ENCODE assay signal across 32 cellular contexts in genomic region chr3:99483841-99484240, GRCh38.
"Had no signal": no experiment of that assay in that cellular context is flagged by ENCODE, and none has a peak within 500 bp of the region (broad histone marks: within the 10 kb centered on the region; RNA-seq: fewer than 3 reads in every experiment).

No MANE protein-coding gene starts in this region.

- H3K27ac ChIP-seq: adrenal gland, breast epithelium, cardiac muscle cell, coronary artery, dorsolateral prefrontal cortex, epithelial cell of prostate, esophagus squamous epithelium, gastroesophageal sphincter, heart right ventricle, hepatocyte, VCaP had no signal

- H3K79me2 ChIP-seq: hepatocyte had no signal

- H3K36me3 ChIP-seq: adrenal gland, breast epithelium, cardiac muscle cell, esophagus squamous epithelium, gastroesophageal sphincter, heart right ventricle had no signal

- H3K4me2 ChIP-seq: hepatocyte had no signal

- H2AFZ ChIP-seq: hepatocyte had no signal

- H3K27me3 ChIP-seq: adrenal gland, breast epithelium, cardiac muscle cell, esophagus squamous epithelium, gastroesophageal sphincter, heart right ventricle, hepatocyte had no signal

- H3K9me3 ChIP-seq: adrenal gland had no signal

- ATAC-seq: activated CD8-positive, alpha-beta T cell treated with anti-CD3 and anti-CD28 coated beads for 36 hours; activated naive CD8-positive, alpha-beta T cell treated with anti-CD3 and anti-CD28 coated beads, Interleukin-2, amount 50 U/mL, for 24 hours; activated T-cell treated with anti-CD3 and anti-CD28 coated beads, Interleukin-2, amount 50 U/mL, for 4 hours; activated T-helper 17 cell treated with anti-CD3 and anti-CD28 coated beads, Interleukin-2, amount 50 U/mL, for 72 hours; gastroesophageal sphincter; heart right ventricle; T-helper 17 cell; WTC11 had no signal

- H3K4me3 ChIP-seq: adrenal gland, breast epithelium, cardiac muscle cell, coronary artery, dorsolateral prefrontal cortex, esophagus squamous epithelium, gastroesophageal sphincter, heart right ventricle, hepatocyte had no signal

- H3K4me1 ChIP-seq: adrenal gland, breast epithelium, esophagus squamous epithelium, gastroesophageal sphincter had no signal

- DNase-seq: activated CD4-positive, alpha-beta T cell treated with anti-CD3 and anti-CD28 coated beads for 1 hour; activated CD4-positive, alpha-beta T cell treated with anti-CD3 and anti-CD28 coated beads for 4 hours; activated CD4-positive, alpha-beta T cell treated with anti-CD3 and anti-CD28 coated beads, Interleukin-2, amount 10 ng/mL, durations not matched to agents 7 days and 5 days; activated CD4-positive, alpha-beta T cell treated with anti-CD3 and anti-CD28 coated beads, Interleukin-2, amount 50 U/mL, for 48 hours; activated CD8-positive, alpha-beta memory T cell treated with anti-CD3 and anti-CD28 coated beads for 24 hours; activated CD8-positive, alpha-beta T cell treated with anti-CD3 and anti-CD28 coated beads for 36 hours; activated effector memory CD4-positive, alpha-beta T cell treated with Interleukin-2 at 50 U/mL for 16 hours; activated gamma-delta T cell treated with Interleukin-2 at 50 U/mL for 16 hours; activated naive CD4-positive, alpha-beta T cell treated with anti-CD3 and anti-CD28 coated beads for 36 hours; activated naive CD8-positive, alpha-beta T cell treated with anti-CD3 and anti-CD28 coated beads for 36 hours; activated naive CD8-positive, alpha-beta T cell treated with anti-CD3 and anti-CD28 coated beads, Interleukin-2, amount 50 U/mL, for 24 hours; activated T-cell treated with anti-CD3 and anti-CD28 coated beads, Interleukin-2, amount 50 U/mL, for 4 hours; adrenal gland; amygdala; aorta; central memory CD4-positive, alpha-beta T cell; cerebellar nuclear complex; dorsolateral prefrontal cortex; effector memory CD4-positive, alpha-beta T cell; esophagus squamous epithelium; foreskin melanocyte; heart right ventricle; T-helper 17 cell had no signal
